In genomic region chr20:23138682-23139081, GRCh38 we compare ENCODE assay signal across 22 cellular contexts. TPM values are rescaled to one million over a fixed set of nuclear protein-coding genes. Genes with fewer than 3 reads are reported as not detected.
DNase-seq lines count a peak whose midpoint lies in the region; FAIRE-seq and TF ChIP-seq lines count a peak whose summit lies in the region.
"Had no signal": no experiment of that assay in that cellular context is flagged by ENCODE, and none has a peak within 500 bp of the region (broad histone marks: within the 10 kb centered on the region; RNA-seq: fewer than 3 reads in every experiment).

No MANE protein-coding gene starts in this region.

- no peak overlapping the region for H3K4ac ChIP-seq in H1 (replicated peaks; ENCODE audit: insufficient read length, low read depth, low read length)

- H3K4me3 ChIP-seq in BLaER1: no peak overlapping the region
- no peak overlapping the region for H3K4me3 ChIP-seq in Loucy (ENCODE audit: low read length, poor library complexity, severe bottlenecking)
- H3K4me3 ChIP-seq in H1 (ENCODE audit: extremely low read depth in 1 of 4, insufficient read depth in 2 of 4, low read depth in 3 of 4, low read length in 4 of 4): no peak overlapping the region
- H3K4me3 ChIP-seq: A549, GM12878, MG63 had no signal

- H3K23me2 ChIP-seq in H1 (ENCODE audit: low read depth, low read length): no peaks in the 10 kb centered on the region; the same call in 1 of the 2 replicates

- no peak for FAIRE-seq in H1 (lab: Jason Lieb, UNC)
- FAIRE-seq: A549, GM12878, GM18507 had no signal

- TF ChIP-seq CTCF in Loucy (conservative IDR thresholded peaks at IDR 0.05; ENCODE audit: low read length): no peak
- TF ChIP-seq CTCF in H1 (IDR thresholded peaks at IDR 0.05; ENCODE audit: control extremely low read depth in 1 of 3, insufficient read depth in 1 of 3, low read depth in 1 of 3, low read length in 3 of 3): no peak
- TF ChIP-seq CTCF in nephron progenitor cell (IDR thresholded peaks at IDR 0.05): no peak

- H3K79me1 ChIP-seq in H1 (ENCODE audit: low read depth, low read length): no peaks in the 10 kb centered on the region

- H3K14ac ChIP-seq in H1 (ENCODE audit: insufficient read length): no peak overlapping the region

- H3K36me3 Mint-ChIP-seq in nephron progenitor cell (ENCODE audit: low read depth): no peaks in the 10 kb centered on the region
- H3K36me3 Mint-ChIP-seq: CD8-positive, alpha-beta T cell had no signal

- peaks cover 7% of the 10 kb centered on the region; the same call in 1 of the 2 replicates for H3K9me3 ChIP-seq in BLaER1
- no peaks in the 10 kb centered on the region for H3K9me3 ChIP-seq in Loucy (ENCODE audit: insufficient read depth, low read depth, low read length)
- H3K9me3 ChIP-seq in H1 (ENCODE audit: insufficient read depth in 2 of 2, low read depth in 1 of 2, low read length in 1 of 2): no peaks in the 10 kb centered on the region; a peak in 1 of 4 replicates
- H3K9me3 ChIP-seq: A549, MG63 had no signal

- no peak overlapping the region for H3K9ac ChIP-seq in BLaER1
- peak overlapping the region; percentile 61 for H3K9ac ChIP-seq in Loucy (ENCODE audit: low read depth, low read length, poor library complexity, severe bottlenecking)
- no peak overlapping the region for H3K9ac ChIP-seq in H1 (replicated peaks in 1 of 4; ENCODE audit: extremely low read depth in 1 of 4, low read depth in 3 of 4, low read length in 3 of 4)

- H3K23ac ChIP-seq in H1 (ENCODE audit: insufficient read length): no peak overlapping the region

- no peaks in the 10 kb centered on the region for H3K9me2 ChIP-seq in Loucy (replicated peaks; ENCODE audit: low read depth, low read length)

- no peaks in the 10 kb centered on the region for H3K79me2 ChIP-seq in Loucy (ENCODE audit: insufficient read depth, low read length)
- H3K79me2 ChIP-seq in H1 (ENCODE audit: control insufficient read depth in 1 of 2, insufficient read depth in 2 of 2, low read length in 2 of 2): no peaks in the 10 kb centered on the region

- no peak overlapping the region for H4K91ac ChIP-seq in H1 (replicated peaks; ENCODE audit: insufficient read length, low read length)

- intact Hi-C loops in posterior vena cava (cut with DNase I): loop anchor here in 1 of 2 donors (5.0 kb wide), 1 partner anchor 46 kb away; no protein-coding TSS in a partner anchor

- H3F3A ChIP-seq in Loucy (ENCODE audit: low read depth): no peaks in the 10 kb centered on the region

- TF ChIP-seq RAD21 in H1 (IDR thresholded peaks at IDR 0.05 in 1 of 2, conservative IDR thresholded peaks at IDR 0.05 in 1 of 2; ENCODE audit: low read depth in 2 of 2, low read length in 2 of 2): no peak

- peaks cover 2% of the 10 kb centered on the region for H3K9me3 Mint-ChIP-seq in nephron progenitor cell
- H3K9me3 Mint-ChIP-seq: CD8-positive, alpha-beta T cell had no signal

- H3K4me2 ChIP-seq in BLaER1 (peak overlapping the region; percentile 42), Loucy (ENCODE audit: low read depth, low read length, poor library complexity, severe bottlenecking) (peak overlapping the region; percentile 19), H1 (ENCODE audit: insufficient read depth in 1 of 2, low read depth in 2 of 2, low read length in 2 of 2) (no peak overlapping the region)
- H3K4me2 ChIP-seq: A549 had no signal

- H2BK5ac ChIP-seq in H1 (ENCODE audit: low read depth, low read length): no peak overlapping the region

- H2BK20ac ChIP-seq in H1 (ENCODE audit: low read length): 0 out of 2 replicates have a peak overlapping the region, but pooled peaks have one; percentile 48

- POLR2A ChIA-PET in H1 (lab: Charles Lee; ENCODE audit: partially characterized antibody): no interaction called here

- no peak overlapping the region for H2BK120ac ChIP-seq in H1 (replicated peaks; ENCODE audit: low read depth, low read length)

- CTCF ChIA-PET in H1 (lab: Charles Lee; ENCODE audit: partially characterized antibody): no interaction called here

- peaks cover 31% of the 10 kb centered on the region for H3K4me1 Mint-ChIP-seq in nephron progenitor cell

- no peaks in the 10 kb centered on the region for H3K36me3 ChIP-seq in BLaER1
- H3K36me3 ChIP-seq in Loucy (ENCODE audit: insufficient read depth, low read length): no peaks in the 10 kb centered on the region
- no peaks in the 10 kb centered on the region for H3K36me3 ChIP-seq in H1 (ENCODE audit: control insufficient read depth in 2 of 4, insufficient read depth in 4 of 4, low read length in 3 of 4)
- H3K36me3 ChIP-seq: MG63 had no signal

- TF ChIP-seq EP300 in H1 (IDR thresholded peaks at IDR 0.05; ENCODE audit: borderline replicate concordance in 1 of 2, low read depth in 2 of 2, low read length in 2 of 2): no peak

- H3K27me3 Mint-ChIP-seq in nephron progenitor cell (ENCODE audit: low read depth, poor library complexity): peaks cover 3% of the 10 kb centered on the region

- H4K5ac ChIP-seq in H1 (ENCODE audit: insufficient read length, low read depth, low read length): no peak overlapping the region

- no peak overlapping the region for H3K27ac Mint-ChIP-seq in nephron progenitor cell
- H3K27ac Mint-ChIP-seq: CD8-positive, alpha-beta T cell had no signal

- H4K20me1 ChIP-seq in BLaER1 (no peaks in the 10 kb centered on the region), Loucy (ENCODE audit: insufficient read depth, low read length, poor library complexity, severe bottlenecking) (no peaks in the 10 kb centered on the region), H1 (replicated peaks in 1 of 2; ENCODE audit: control insufficient read depth in 1 of 2, insufficient read depth in 2 of 2, low read length in 2 of 2) (no peaks in the 10 kb centered on the region)

- H2AK5ac ChIP-seq in H1 (ENCODE audit: low read depth, low read length): no peak overlapping the region

- no peak overlapping the region for H3K56ac ChIP-seq in H1 (replicated peaks; ENCODE audit: insufficient read length, low read depth, low read length)

- TF ChIP-seq POLR2A in H1 (IDR thresholded peaks at IDR 0.05; ENCODE audit: control extremely low read depth in 1 of 2, low read depth in 2 of 2, low read length in 2 of 2): no peak

- H2AFZ ChIP-seq in Loucy (ENCODE audit: low read length) (no peak overlapping the region), H1 (ENCODE audit: low read length) (no peak overlapping the region)

- H3K4me1 ChIP-seq in BLaER1 (peaks cover 37% of the 10 kb centered on the region), Loucy (ENCODE audit: insufficient read depth, low read length, poor library complexity, severe bottlenecking) (peaks cover 42% of the 10 kb centered on the region), H1 (replicated peaks in 1 of 4; ENCODE audit: control insufficient read depth in 3 of 4, insufficient read depth in 4 of 4, low read length in 3 of 4) (peaks cover 0 to 3% (median 0%) of the 10 kb centered on the region in 4 experiments; a peak in 1 of 7 replicates)

- H3K18ac ChIP-seq in H1 (ENCODE audit: extremely low read depth, low read length): no peak overlapping the region

- H4K8ac ChIP-seq in H1 (ENCODE audit: extremely low read depth, insufficient read depth, low read length): no peak overlapping the region

- no peak overlapping the region for H2BK12ac ChIP-seq in H1 (ENCODE audit: low read depth, low read length)

- WGBS in H1 (ENCODE audit: extremely low coverage in 1 of 2, insufficient coverage in 1 of 2, insufficient read length in 1 of 2, insufficient replicate concordance in 2 of 2, low coverage in 1 of 2, low lambda C conversion rate in 2 of 2, missing lambda C conversion rate in 1 of 2), 2 experiments: 85% methylated on average over 3 of the region's 3 CpGs; no CpG with 5 or more reads in 1 of the 2 experiments

- no peaks in the 10 kb centered on the region for H3K27me3 ChIP-seq in BLaER1
- H3K27me3 ChIP-seq in Loucy (ENCODE audit: insufficient read depth, low read length, poor library complexity, severe bottlenecking): no peaks in the 10 kb centered on the region
- H3K27me3 ChIP-seq in H1 (replicated peaks in 1 of 4; ENCODE audit: control insufficient read depth in 3 of 4, extremely low read depth in 1 of 4, insufficient read depth in 3 of 4, low read length in 3 of 4): no peaks in the 10 kb centered on the region
- H3K27me3 ChIP-seq: MG63 had no signal

- H3K27ac ChIP-seq in BLaER1 (no peak overlapping the region), H1 (ENCODE audit: low read depth, low read length) (no peak overlapping the region)

- no peak overlapping the region for H2BK15ac ChIP-seq in H1 (ENCODE audit: low read length)

- DNase-seq in H1 (ENCODE audit: low read depth in 1 of 2, low spot score in 2 of 2) (no peak), posterior vena cava (ENCODE audit: low spot score) (peak; percentile 48), NAMALWA (ENCODE audit: low spot score) (no peak), NCI-H446 (lab: John Stamatoyannopoulos, UW) (no peak), nephron progenitor cell (no peak), amygdala (lab: John Stamatoyannopoulos, UW) (no peak)
- DNase-seq: Calu3; CD8-positive, alpha-beta T cell; EL; GOT3; MG63; NCI-H1092; NCI-H2029; NCI-H2171; NCI-H446 treated with DMSO at 0.1 percent for 48 hours; SIG-M5 had no signal

- no peak overlapping the region for H3K4me3 Mint-ChIP-seq in nephron progenitor cell
- H3K4me3 Mint-ChIP-seq: CD8-positive, alpha-beta T cell had no signal

TF ChIP-seq in H1, 55 proteins besides CTCF, POLR2A, EP300 and RAD21 (continues in another document):
- TF ChIP-seq CTBP2 (IDR thresholded peaks at IDR 0.05; ENCODE audit: borderline replicate concordance, insufficient read depth, insufficient read length, low read length): no peak
- TF ChIP-seq MAFK (IDR thresholded peaks at IDR 0.05; ENCODE audit: low read depth, low read length): no peak
- TF ChIP-seq EGR1 (IDR thresholded peaks at IDR 0.05; ENCODE audit: borderline replicate concordance, low read depth, low read length): no peak
- no peak for TF ChIP-seq CEBPB (IDR thresholded peaks at IDR 0.05; ENCODE audit: low read depth, low read length)
- TF ChIP-seq SP4 (IDR thresholded peaks at IDR 0.05; ENCODE audit: low read length): no peak
- no peak for TF ChIP-seq TAF7 (optimal IDR thresholded peaks at IDR 0.05; ENCODE audit: borderline replicate concordance, low read depth, low read length)
- no peak for TF ChIP-seq SIN3A (conservative IDR thresholded peaks at IDR 0.05 in 1 of 2, IDR thresholded peaks at IDR 0.05 in 1 of 2; ENCODE audit: low read depth in 1 of 2, low read length in 2 of 2)

RNA-seq across cellular contexts. Expression of gene CD93, which starts 52.6 kb away (rescaled TPM):
- total RNA-seq in H1 (2021; fragmentation: NEBNext Ultra II Directional; extraction: Animal tissue kit (Norgen Biotek cat#: 25700)): 0.07 TPM in 1 of 2 replicates, not detected in the other
- under 0.01 and 0.02 TPM in 2 replicates for polyA plus RNA-seq in H1 (2011; rRNA removed)
- 0.01 TPM for polyA plus RNA-seq in H1 (2011; cell fraction: cytosol; rRNA removed)
- 0.03 TPM for polyA plus RNA-seq in H1 (2011; cell fraction: nucleus; rRNA removed)
- 0.03 to 0.04 TPM (median 0.03 TPM) in 3 of 4 replicates, not detected in the other for polyA plus RNA-seq in H1 (2012, experiment 1 of 2)
- not detected for polyA plus RNA-seq in H1 (2012, experiment 2 of 2)
- 0.08 TPM for polyA plus RNA-seq in H1 (2013, experiment 1 of 2)
- polyA plus RNA-seq in H1 (2013, experiment 2 of 2): 0.07 TPM
- 0.02 and 0.03 TPM in 2 replicates for polyA minus RNA-seq in H1 (2011; rRNA and poly(A)+ RNA removed)
- not detected for polyA minus RNA-seq in H1 (2011; cell fraction: cytosol; rRNA and poly(A)+ RNA removed)
- not detected for polyA minus RNA-seq in H1 (2011; cell fraction: nucleus; rRNA and poly(A)+ RNA removed)
- total RNA-seq in posterior vena cava: 10 to 100 TPM; 79.4 to 88.2 TPM
- total RNA-seq: Calu3 had no signal
- polyA plus RNA-seq: A549, BJ had no signal

Comparison
In these comparisons a context has a peak if more than half of its experiments do, and no peak if none do; other contexts are left out.
1. H3K4me2 ChIP-seq: peak in BLaER1 (single experiment) and Loucy (single experiment); none in H1 (0 of 2).
2. RNA of gene CD93, which starts 52.6 kb away (total RNA-seq): 79.4 to 88.2 TPM in posterior vena cava; 0.07 TPM in H1; every median in the first group is over 10 times any median in the second.